ENCODE assay signal across 28 cellular contexts in genomic region chr2:119148082-119148715, GRCh38. TPM values are rescaled to one million over a fixed set of nuclear protein-coding genes. Genes with fewer than 3 reads are reported as not detected.
"Had no signal": no experiment of that assay in that cellular context is flagged by ENCODE, and none has a peak within 500 bp of the region (broad histone marks: within the 10 kb centered on the region; RNA-seq: fewer than 3 reads in every experiment).

No MANE protein-coding gene starts in this region.

- H3K4me3 ChIP-seq: esophagus muscularis mucosa, thyroid gland, upper lobe of right lung had no signal

- H3K9me3 ChIP-seq: esophagus muscularis mucosa, thyroid gland, upper lobe of right lung had no signal

- H3K27ac ChIP-seq: brain microvascular endothelial cell, esophagus muscularis mucosa, thyroid gland, upper lobe of right lung had no signal

- ATAC-seq: activated CD4-positive, alpha-beta T cell treated with anti-CD3 and anti-CD28 coated beads for 36 hours; left colon; stimulated activated naive CD8-positive, alpha-beta T cell treated with anti-CD3 and anti-CD28 coated beads, Interleukin-15, Interleukin-2, amounts not matched to agents 100 U/mL and 50 U/mL, for 24 hours; upper lobe of right lung had no signal

- DNase-seq: activated B cell treated with CpG ODN at 0.5 μM for 24 hours; activated CD4-positive, alpha-beta T cell treated with anti-CD3 and anti-CD28 coated beads for 36 hours; activated CD4-positive, alpha-beta T cell treated with anti-CD3 and anti-CD28 coated beads, Interleukin-2, amount 50 U/mL, for 48 hours; activated CD8-positive, alpha-beta memory T cell treated with anti-CD3 and anti-CD28 coated beads, Interleukin-2, amount 50 U/mL, for 48 hours; activated naive CD4-positive, alpha-beta T cell treated with anti-CD3 and anti-CD28 coated beads for 36 hours; activated T-cell treated with anti-CD3 and anti-CD28 coated beads, Interleukin-2, amount 50 U/mL, for 48 hours; brain microvascular endothelial cell; effector memory CD4-positive, alpha-beta T cell; glutamatergic neuron; islet precursor cell; left colon; mesenchymal stem cell; naive B cell; retina; stimulated activated CD4-positive, alpha-beta T cell treated with anti-CD3 and anti-CD28 coated beads, Interleukin-4, amount 100 ng/mL, for 4 hours; stimulated activated naive CD8-positive, alpha-beta T cell treated with anti-CD3 and anti-CD28 coated beads, Interleukin-15, Interleukin-2, amounts not matched to agents 100 U/mL and 50 U/mL, for 24 hours; T1000; thyroid gland; upper lobe of right lung had no signal

- H3K27me3 ChIP-seq: thyroid gland had no signal

- H3K36me3 ChIP-seq: brain microvascular endothelial cell, esophagus muscularis mucosa, thyroid gland, upper lobe of right lung had no signal

- H3K4me1 ChIP-seq: esophagus muscularis mucosa, thyroid gland, upper lobe of right lung had no signal

- FAIRE-seq: endothelial cell of umbilical vein, frontal cortex had no signal

RNA-seq across cellular contexts. Expression of gene C1QL2, which starts 10.4 kb away (rescaled TPM):
- total RNA-seq: activated B cell treated with CpG ODN at 0.5 μM for 24 hours; activated CD4-positive, alpha-beta T cell treated with anti-CD3 and anti-CD28 coated beads for 36 hours; activated CD8-positive, alpha-beta memory T cell treated with anti-CD3 and anti-CD28 coated beads for 36 hours; activated naive CD4-positive, alpha-beta T cell treated with anti-CD3 and anti-CD28 coated beads for 36 hours; endothelial cell of umbilical vein; esophagus muscularis mucosa; left colon; mucosa of gallbladder; neural crest cell; osteoblast; posterior vena cava; subcutaneous adipose tissue; thyroid gland; upper lobe of right lung had no signal
- polyA plus RNA-seq: endothelial cell of umbilical vein had no signal
